ENCODE assay signal across 30 cellular contexts in genomic region chr3:79041621-79042020, GRCh38.
"Had no signal": no experiment of that assay in that cellular context is flagged by ENCODE, and none has a peak within 500 bp of the region (broad histone marks: within the 10 kb centered on the region; RNA-seq: fewer than 3 reads in every experiment).

No MANE protein-coding gene starts in this region.

- H3K4me1 ChIP-seq: ascending aorta, body of pancreas, breast epithelium, Peyer's patch had no signal

- H3K27me3 ChIP-seq: ascending aorta, body of pancreas, breast epithelium, Peyer's patch had no signal

- DNase-seq: activated CD4-positive, alpha-beta memory T cell treated with anti-CD3 and anti-CD28 coated beads for 36 hours; activated CD4-positive, alpha-beta T cell treated with anti-CD3 and anti-CD28 coated beads, Interleukin-2, amount 50 U/mL, for 1 hour; activated CD8-positive, alpha-beta memory T cell treated with anti-CD3 and anti-CD28 coated beads for 24 hours; activated CD8-positive, alpha-beta memory T cell treated with anti-CD3 and anti-CD28 coated beads, Interleukin-2, amount 10 ng/mL, durations not matched to agents 7 days and 5 days; activated CD8-positive, alpha-beta memory T cell treated with anti-CD3 and anti-CD28 coated beads, Interleukin-2, amount 50 U/mL, for 48 hours; activated effector memory CD4-positive, alpha-beta T cell treated with Interleukin-2 at 50 U/mL for 16 hours; activated naive CD4-positive, alpha-beta T cell treated with anti-CD3 and anti-CD28 coated beads, Interleukin-2, amount 10 ng/mL, durations not matched to agents 7 days and 5 days; activated naive CD8-positive, alpha-beta T cell treated with anti-CD3 and anti-CD28 coated beads for 36 hours; activated T-cell treated with anti-CD3 and anti-CD28 coated beads, Interleukin-2, amount 50 U/mL, for 48 hours; amygdala; body of pancreas; NCI-H1105; NCI-H1417 treated with DMSO at 0.1 percent for 48 hours; NCI-H187 treated with DMSO at 0.1 percent for 48 hours; NCI-H226; NCI-H524 treated with DMSO at 0.1 percent for 48 hours; NCI-H748 treated with DMSO at 0.1 percent for 48 hours; NK-92 treated with Interleukin-12 subunit alpha and Interleukin-12 subunit beta, amount 100 ng/mL, for 24 hours; PC-3; Peyer's patch; RPMI8226; SHP77 treated with DMSO at 0.1 percent for 48 hours; SW 1271; T-helper 1 cell; T-helper 2 cell; T-helper 9 cell; WERI-Rb-1 had no signal

- H3K4me2 ChIP-seq: KMS-11 had no signal

- H3K9ac ChIP-seq: KMS-11 had no signal

- H3K27ac ChIP-seq: ascending aorta, body of pancreas, breast epithelium, KMS-11, Peyer's patch, WERI-Rb-1 had no signal

- H3K36me3 ChIP-seq: ascending aorta, breast epithelium, Peyer's patch, WERI-Rb-1 had no signal

- H3K4me3 ChIP-seq: ascending aorta, body of pancreas, breast epithelium, Peyer's patch had no signal

- H3K9me3 ChIP-seq: ascending aorta, body of pancreas, breast epithelium, Peyer's patch had no signal
